Comparison of ENCODE assay signal across 1 cellular context in the genomic region with DNA sequence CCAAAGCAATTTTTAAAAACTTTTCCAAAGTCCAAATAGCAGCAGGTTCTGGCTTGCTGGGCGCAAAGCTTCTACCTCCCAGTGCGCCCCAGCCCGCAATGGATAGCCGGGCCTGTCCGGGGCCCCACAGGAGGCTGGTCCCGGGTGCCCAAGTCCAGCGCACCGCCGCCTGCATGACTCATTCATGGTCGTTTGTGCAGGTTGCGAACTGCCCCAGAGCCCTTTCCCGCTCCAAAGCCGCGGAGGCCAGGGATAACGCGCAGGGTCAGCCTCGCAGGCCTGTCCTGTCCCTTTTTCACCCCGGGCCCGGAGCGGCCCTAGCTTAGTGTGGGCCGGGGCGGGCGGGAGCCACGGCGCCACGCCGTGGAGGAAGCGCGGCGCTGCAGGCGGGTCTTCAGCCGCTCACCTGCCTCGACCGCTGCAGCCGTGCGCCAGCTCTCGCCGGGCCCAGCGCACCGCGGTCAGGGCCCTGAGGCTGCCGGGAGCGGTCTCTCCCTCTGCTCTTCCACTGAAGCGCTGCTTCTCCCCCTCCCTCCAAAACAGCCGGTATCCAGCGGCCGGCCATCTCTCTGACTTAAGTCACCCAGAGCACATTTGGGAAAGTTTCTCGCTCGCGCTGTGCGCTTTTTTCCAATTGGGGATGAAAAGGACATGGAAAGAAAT.
TF ChIP-seq lines count a peak whose summit lies in the region.

No MANE protein-coding gene starts in this region.

TF ChIP-seq in HepG2, 621 proteins besides CTCF, POLR2A, EP300 and RAD21 (continued from another document and continues in another):
- TF ChIP-seq, protein P1, sequence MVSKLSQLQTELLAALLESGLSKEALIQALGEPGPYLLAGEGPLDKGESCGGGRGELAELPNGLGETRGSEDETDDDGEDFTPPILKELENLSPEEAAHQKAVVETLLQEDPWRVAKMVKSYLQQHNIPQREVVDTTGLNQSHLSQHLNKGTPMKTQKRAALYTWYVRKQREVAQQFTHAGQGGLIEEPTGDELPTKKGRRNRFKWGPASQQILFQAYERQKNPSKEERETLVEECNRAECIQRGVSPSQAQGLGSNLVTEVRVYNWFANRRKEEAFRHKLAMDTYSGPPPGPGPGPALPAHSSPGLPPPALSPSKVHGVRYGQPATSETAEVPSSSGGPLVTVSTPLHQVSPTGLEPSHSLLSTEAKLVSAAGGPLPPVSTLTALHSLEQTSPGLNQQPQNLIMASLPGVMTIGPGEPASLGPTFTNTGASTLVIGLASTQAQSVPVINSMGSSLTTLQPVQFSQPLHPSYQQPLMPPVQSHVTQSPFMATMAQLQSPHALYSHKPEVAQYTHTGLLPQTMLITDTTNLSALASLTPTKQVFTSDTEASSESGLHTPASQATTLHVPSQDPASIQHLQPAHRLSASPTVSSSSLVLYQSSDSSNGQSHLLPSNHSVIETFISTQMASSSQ (IDR thresholded peaks at IDR 0.05; ENCODE audit: low read depth), result no peak
- TF ChIP-seq, protein P1 (CRISPR knock-in tag; IDR thresholded peaks at IDR 0.05; ENCODE audit: borderline replicate concordance), result no peak
- TF ChIP-seq, protein P2, sequence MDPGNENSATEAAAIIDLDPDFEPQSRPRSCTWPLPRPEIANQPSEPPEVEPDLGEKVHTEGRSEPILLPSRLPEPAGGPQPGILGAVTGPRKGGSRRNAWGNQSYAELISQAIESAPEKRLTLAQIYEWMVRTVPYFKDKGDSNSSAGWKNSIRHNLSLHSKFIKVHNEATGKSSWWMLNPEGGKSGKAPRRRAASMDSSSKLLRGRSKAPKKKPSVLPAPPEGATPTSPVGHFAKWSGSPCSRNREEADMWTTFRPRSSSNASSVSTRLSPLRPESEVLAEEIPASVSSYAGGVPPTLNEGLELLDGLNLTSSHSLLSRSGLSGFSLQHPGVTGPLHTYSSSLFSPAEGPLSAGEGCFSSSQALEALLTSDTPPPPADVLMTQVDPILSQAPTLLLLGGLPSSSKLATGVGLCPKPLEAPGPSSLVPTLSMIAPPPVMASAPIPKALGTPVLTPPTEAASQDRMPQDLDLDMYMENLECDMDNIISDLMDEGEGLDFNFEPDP (CRISPR knock-in tag; conservative IDR thresholded peaks at IDR 0.05), result no peak
- TF ChIP-seq, protein P3, sequence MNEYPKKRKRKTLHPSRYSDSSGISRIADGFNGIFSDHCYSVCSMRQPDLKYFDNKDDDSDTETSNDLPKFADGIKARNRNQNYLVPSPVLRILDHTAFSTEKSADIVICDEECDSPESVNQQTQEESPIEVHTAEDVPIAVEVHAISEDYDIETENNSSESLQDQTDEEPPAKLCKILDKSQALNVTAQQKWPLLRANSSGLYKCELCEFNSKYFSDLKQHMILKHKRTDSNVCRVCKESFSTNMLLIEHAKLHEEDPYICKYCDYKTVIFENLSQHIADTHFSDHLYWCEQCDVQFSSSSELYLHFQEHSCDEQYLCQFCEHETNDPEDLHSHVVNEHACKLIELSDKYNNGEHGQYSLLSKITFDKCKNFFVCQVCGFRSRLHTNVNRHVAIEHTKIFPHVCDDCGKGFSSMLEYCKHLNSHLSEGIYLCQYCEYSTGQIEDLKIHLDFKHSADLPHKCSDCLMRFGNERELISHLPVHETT (CRISPR knock-in tag; conservative IDR thresholded peaks at IDR 0.05), result no peak
- no peak; the same call in 1 of the 2 replicates for TF ChIP-seq ZMYM4 (CRISPR knock-in tag; IDR thresholded peaks at IDR 0.05)
- no peak for TF ChIP-seq GTF3A (CRISPR knock-in tag; conservative IDR thresholded peaks at IDR 0.05)
- no peak for TF ChIP-seq ARHGAP35 (CRISPR knock-in tag; IDR thresholded peaks at IDR 0.05; ENCODE audit: borderline replicate concordance)
- TF ChIP-seq, protein P4, sequence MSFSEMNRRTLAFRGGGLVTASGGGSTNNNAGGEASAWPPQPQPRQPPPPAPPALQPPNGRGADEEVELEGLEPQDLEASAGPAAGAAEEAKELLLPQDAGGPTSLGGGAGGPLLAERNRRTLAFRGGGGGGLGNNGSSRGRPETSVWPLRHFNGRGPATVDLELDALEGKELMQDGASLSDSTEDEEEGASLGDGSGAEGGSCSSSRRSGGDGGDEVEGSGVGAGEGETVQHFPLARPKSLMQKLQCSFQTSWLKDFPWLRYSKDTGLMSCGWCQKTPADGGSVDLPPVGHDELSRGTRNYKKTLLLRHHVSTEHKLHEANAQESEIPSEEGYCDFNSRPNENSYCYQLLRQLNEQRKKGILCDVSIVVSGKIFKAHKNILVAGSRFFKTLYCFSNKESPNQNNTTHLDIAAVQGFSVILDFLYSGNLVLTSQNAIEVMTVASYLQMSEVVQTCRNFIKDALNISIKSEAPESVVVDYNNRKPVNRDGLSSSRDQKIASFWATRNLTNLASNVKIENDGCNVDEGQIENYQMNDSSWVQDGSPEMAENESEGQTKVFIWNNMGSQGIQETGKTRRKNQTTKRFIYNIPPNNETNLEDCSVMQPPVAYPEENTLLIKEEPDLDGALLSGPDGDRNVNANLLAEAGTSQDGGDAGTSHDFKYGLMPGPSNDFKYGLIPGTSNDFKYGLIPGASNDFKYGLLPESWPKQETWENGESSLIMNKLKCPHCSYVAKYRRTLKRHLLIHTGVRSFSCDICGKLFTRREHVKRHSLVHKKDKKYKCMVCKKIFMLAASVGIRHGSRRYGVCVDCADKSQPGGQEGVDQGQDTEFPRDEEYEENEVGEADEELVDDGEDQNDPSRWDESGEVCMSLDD (CRISPR knock-in tag; IDR thresholded peaks at IDR 0.05; ENCODE audit: borderline replicate concordance), result no peak
- TF ChIP-seq, protein P5, sequence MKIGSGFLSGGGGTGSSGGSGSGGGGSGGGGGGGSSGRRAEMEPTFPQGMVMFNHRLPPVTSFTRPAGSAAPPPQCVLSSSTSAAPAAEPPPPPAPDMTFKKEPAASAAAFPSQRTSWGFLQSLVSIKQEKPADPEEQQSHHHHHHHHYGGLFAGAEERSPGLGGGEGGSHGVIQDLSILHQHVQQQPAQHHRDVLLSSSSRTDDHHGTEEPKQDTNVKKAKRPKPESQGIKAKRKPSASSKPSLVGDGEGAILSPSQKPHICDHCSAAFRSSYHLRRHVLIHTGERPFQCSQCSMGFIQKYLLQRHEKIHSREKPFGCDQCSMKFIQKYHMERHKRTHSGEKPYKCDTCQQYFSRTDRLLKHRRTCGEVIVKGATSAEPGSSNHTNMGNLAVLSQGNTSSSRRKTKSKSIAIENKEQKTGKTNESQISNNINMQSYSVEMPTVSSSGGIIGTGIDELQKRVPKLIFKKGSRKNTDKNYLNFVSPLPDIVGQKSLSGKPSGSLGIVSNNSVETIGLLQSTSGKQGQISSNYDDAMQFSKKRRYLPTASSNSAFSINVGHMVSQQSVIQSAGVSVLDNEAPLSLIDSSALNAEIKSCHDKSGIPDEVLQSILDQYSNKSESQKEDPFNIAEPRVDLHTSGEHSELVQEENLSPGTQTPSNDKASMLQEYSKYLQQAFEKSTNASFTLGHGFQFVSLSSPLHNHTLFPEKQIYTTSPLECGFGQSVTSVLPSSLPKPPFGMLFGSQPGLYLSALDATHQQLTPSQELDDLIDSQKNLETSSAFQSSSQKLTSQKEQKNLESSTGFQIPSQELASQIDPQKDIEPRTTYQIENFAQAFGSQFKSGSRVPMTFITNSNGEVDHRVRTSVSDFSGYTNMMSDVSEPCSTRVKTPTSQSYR (CRISPR knock-in tag; IDR thresholded peaks at IDR 0.05; ENCODE audit: borderline replicate concordance), result no peak
- no peak for TF ChIP-seq JUN (CRISPR knock-in tag; IDR thresholded peaks at IDR 0.05)
- no peak for TF ChIP-seq ZNF629 (CRISPR knock-in tag; conservative IDR thresholded peaks at IDR 0.05)
- 0 out of 2 replicates have a peak, but pooled peaks have one; percentile 18 for TF ChIP-seq ZNF768 (CRISPR knock-in tag; IDR thresholded peaks at IDR 0.05)
- TF ChIP-seq, protein P6, sequence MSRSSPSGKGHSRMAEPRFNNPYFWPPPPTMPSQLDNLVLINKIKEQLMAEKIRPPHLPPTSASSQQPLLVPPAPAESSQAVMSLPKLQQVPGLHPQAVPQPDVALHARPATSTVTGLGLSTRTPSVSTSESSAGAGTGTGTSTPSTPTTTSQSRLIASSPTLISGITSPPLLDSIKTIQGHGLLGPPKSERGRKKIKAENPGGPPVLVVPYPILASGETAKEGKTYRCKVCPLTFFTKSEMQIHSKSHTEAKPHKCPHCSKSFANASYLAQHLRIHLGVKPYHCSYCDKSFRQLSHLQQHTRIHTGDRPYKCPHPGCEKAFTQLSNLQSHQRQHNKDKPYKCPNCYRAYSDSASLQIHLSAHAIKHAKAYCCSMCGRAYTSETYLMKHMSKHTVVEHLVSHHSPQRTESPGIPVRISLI (CRISPR knock-in tag; IDR thresholded peaks at IDR 0.05; ENCODE audit: borderline replicate concordance), result no peak; the same call in 1 of the 2 replicates
- TF ChIP-seq HNRNPLL (IDR thresholded peaks at IDR 0.05; ENCODE audit: low read depth, low read length, poor library complexity, severe bottlenecking), result peak; percentile 77
- no peak for TF ChIP-seq SP2 (CRISPR knock-in tag; IDR thresholded peaks at IDR 0.05)
- peak; percentile 91 for TF ChIP-seq FOSL2 (CRISPR knock-in tag; IDR thresholded peaks at IDR 0.05)
- no peak for TF ChIP-seq NFATC3 (CRISPR knock-in tag; IDR thresholded peaks at IDR 0.05)
- peak; percentile 43; the same call in 1 of the 2 replicates for TF ChIP-seq ZNF205 (CRISPR knock-in tag; IDR thresholded peaks at IDR 0.05)
- TF ChIP-seq CEBPB (IDR thresholded peaks at IDR 0.05; ENCODE audit: borderline replicate concordance, low read depth, low read length), result no peak
- TF ChIP-seq KMT2A (CRISPR knock-in tag; IDR thresholded peaks at IDR 0.05), result no peak
- TF ChIP-seq, protein P7, sequence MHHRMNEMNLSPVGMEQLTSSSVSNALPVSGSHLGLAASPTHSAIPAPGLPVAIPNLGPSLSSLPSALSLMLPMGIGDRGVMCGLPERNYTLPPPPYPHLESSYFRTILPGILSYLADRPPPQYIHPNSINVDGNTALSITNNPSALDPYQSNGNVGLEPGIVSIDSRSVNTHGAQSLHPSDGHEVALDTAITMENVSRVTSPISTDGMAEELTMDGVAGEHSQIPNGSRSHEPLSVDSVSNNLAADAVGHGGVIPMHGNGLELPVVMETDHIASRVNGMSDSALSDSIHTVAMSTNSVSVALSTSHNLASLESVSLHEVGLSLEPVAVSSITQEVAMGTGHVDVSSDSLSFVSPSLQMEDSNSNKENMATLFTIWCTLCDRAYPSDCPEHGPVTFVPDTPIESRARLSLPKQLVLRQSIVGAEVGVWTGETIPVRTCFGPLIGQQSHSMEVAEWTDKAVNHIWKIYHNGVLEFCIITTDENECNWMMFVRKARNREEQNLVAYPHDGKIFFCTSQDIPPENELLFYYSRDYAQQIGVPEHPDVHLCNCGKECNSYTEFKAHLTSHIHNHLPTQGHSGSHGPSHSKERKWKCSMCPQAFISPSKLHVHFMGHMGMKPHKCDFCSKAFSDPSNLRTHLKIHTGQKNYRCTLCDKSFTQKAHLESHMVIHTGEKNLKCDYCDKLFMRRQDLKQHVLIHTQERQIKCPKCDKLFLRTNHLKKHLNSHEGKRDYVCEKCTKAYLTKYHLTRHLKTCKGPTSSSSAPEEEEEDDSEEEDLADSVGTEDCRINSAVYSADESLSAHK (CRISPR knock-in tag; IDR thresholded peaks at IDR 0.05; ENCODE audit: borderline replicate concordance), result no peak
- TF ChIP-seq, protein P8, sequence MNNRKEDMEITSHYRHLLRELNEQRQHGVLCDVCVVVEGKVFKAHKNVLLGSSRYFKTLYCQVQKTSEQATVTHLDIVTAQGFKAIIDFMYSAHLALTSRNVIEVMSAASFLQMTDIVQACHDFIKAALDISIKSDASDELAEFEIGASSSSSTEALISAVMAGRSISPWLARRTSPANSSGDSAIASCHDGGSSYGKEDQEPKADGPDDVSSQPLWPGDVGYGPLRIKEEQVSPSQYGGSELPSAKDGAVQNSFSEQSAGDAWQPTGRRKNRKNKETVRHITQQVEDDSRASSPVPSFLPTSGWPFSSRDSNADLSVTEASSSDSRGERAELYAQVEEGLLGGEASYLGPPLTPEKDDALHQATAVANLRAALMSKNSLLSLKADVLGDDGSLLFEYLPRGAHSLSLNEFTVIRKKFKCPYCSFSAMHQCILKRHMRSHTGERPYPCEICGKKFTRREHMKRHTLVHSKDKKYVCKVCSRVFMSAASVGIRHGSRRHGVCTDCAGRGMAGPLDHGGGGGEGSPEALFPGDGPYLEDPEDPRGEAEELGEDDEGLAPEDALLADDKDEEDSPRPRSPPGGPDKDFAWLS (CRISPR knock-in tag; IDR thresholded peaks at IDR 0.05; ENCODE audit: borderline replicate concordance), result no peak
- TF ChIP-seq, protein P9, sequence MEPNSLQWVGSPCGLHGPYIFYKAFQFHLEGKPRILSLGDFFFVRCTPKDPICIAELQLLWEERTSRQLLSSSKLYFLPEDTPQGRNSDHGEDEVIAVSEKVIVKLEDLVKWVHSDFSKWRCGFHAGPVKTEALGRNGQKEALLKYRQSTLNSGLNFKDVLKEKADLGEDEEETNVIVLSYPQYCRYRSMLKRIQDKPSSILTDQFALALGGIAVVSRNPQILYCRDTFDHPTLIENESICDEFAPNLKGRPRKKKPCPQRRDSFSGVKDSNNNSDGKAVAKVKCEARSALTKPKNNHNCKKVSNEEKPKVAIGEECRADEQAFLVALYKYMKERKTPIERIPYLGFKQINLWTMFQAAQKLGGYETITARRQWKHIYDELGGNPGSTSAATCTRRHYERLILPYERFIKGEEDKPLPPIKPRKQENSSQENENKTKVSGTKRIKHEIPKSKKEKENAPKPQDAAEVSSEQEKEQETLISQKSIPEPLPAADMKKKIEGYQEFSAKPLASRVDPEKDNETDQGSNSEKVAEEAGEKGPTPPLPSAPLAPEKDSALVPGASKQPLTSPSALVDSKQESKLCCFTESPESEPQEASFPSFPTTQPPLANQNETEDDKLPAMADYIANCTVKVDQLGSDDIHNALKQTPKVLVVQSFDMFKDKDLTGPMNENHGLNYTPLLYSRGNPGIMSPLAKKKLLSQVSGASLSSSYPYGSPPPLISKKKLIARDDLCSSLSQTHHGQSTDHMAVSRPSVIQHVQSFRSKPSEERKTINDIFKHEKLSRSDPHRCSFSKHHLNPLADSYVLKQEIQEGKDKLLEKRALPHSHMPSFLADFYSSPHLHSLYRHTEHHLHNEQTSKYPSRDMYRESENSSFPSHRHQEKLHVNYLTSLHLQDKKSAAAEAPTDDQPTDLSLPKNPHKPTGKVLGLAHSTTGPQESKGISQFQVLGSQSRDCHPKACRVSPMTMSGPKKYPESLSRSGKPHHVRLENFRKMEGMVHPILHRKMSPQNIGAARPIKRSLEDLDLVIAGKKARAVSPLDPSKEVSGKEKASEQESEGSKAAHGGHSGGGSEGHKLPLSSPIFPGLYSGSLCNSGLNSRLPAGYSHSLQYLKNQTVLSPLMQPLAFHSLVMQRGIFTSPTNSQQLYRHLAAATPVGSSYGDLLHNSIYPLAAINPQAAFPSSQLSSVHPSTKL (CRISPR knock-in tag; IDR thresholded peaks at IDR 0.05), result 0 out of 2 replicates have a peak, but pooled peaks have one; percentile 25
- TF ChIP-seq, protein P10, sequence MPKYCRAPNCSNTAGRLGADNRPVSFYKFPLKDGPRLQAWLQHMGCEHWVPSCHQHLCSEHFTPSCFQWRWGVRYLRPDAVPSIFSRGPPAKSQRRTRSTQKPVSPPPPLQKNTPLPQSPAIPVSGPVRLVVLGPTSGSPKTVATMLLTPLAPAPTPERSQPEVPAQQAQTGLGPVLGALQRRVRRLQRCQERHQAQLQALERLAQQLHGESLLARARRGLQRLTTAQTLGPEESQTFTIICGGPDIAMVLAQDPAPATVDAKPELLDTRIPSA (CRISPR knock-in tag; IDR thresholded peaks at IDR 0.05; ENCODE audit: borderline replicate concordance), result no peak
- TF ChIP-seq ZNF746 (CRISPR knock-in tag; IDR thresholded peaks at IDR 0.05), result no peak
